Comparison of ENCODE assay signal across 8 cellular contexts in the genomic region with DNA sequence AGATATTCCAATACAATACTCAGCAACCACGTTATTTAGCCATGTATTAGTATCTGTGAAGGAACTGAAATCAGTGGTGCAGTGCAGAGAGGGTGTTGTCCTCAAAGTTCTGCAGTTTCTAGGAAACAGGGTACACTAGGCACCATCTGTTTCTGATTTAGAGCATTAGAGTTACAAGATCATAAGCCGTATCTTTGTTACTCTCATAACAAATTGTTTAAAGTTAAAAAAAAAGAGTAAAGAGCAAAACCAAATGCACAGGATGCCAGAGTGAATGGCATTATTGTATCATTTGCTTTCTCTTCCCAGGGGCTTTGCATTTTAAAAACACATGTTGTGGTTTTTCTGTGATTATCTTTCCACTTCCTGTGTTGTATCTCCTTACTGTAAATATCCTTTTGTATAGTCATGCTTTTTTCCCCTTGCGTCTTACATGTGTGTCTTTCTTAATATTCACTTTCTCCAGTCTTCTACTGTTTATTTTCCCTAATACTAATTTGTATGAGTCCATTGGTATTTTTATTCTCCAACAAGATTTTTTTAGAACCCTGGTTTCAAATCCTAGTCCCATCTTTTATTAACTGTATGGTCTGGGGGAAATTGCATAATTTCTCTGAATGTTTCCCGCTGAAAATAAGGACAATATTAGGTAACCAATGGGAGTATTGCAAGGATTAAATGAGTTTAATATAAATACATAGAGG. TPM values are rescaled to one million over a fixed set of nuclear protein-coding genes. Genes with fewer than 3 reads are reported as not detected.
A peak's percentile ranks its signal among the peaks of the same experiment; 100 is the strongest.
DNase-seq lines count a peak whose midpoint lies in the region; ATAC-seq, FAIRE-seq and TF ChIP-seq lines count a peak whose summit lies in the region.

No MANE protein-coding gene starts in this region.

- no peaks in the 10 kb centered on the region for H3K36me3 ChIP-seq in CD4-positive, CD25-positive, alpha-beta regulatory T cell (ENCODE audit: control insufficient read depth, insufficient read depth, low read length)
- H3K36me3 ChIP-seq in MM.1S (replicated peaks; ENCODE audit: insufficient read depth, low read length) (no peaks in the 10 kb centered on the region), transverse colon (no peaks in the 10 kb centered on the region), uterus (no peaks in the 10 kb centered on the region)

- peaks cover 29% of the 10 kb centered on the region for H3K27me3 Mint-ChIP-seq in CD4-positive, CD25-positive, alpha-beta regulatory T cell

- H4K20me1 ChIP-seq in MM.1S (ENCODE audit: insufficient read depth, low read length): no peaks in the 10 kb centered on the region

- intact Hi-C loops in transverse colon (cut with DNase I; ENCODE audit: low total_unique reads) (no loop called here), uterus (cut with DNase I; ENCODE audit: low total_unique reads) (no loop called here)

- WGBS in transverse colon (ENCODE audit: low coverage in 1 of 2), 2 donors: 44 to 52% methylated on average over 4 of the region's 4 CpGs

- peaks cover 0 to 3% (median 0%) of the 10 kb centered on the region in 7 donors for H3K9me3 Mint-ChIP-seq in CD4-positive, CD25-positive, alpha-beta regulatory T cell

- no peaks in the 10 kb centered on the region for H3K79me2 ChIP-seq in MM.1S (ENCODE audit: low read length)

- H3K9me3 ChIP-seq in CD4-positive, CD25-positive, alpha-beta regulatory T cell (ENCODE audit: control insufficient read depth in 2 of 2, low read length in 2 of 2): no peaks in the 10 kb centered on the region
- H3K9me3 ChIP-seq in MM.1S (replicated peaks; ENCODE audit: insufficient read depth, low read length) (no peaks in the 10 kb centered on the region), transverse colon (no peaks in the 10 kb centered on the region), uterus (no peaks in the 10 kb centered on the region)

- H2AFZ ChIP-seq in MM.1S (ENCODE audit: low read length): no peak overlapping the region

- no peak for TF ChIP-seq EP300 in transverse colon (IDR thresholded peaks at IDR 0.05; ENCODE audit: low read depth)

- TF ChIP-seq CTCF in MM.1S (IDR thresholded peaks at IDR 0.05; ENCODE audit: low read length) (no peak), transverse colon (IDR thresholded peaks at IDR 0.05) (no peak), uterus (IDR thresholded peaks at IDR 0.05) (no peak)

- H3K4me2 ChIP-seq in MM.1S (ENCODE audit: low read depth, low read length): peak overlapping the region; percentile 8; the same call in 1 of the 2 replicates

- peaks cover 6% of the 10 kb centered on the region for H3F3A ChIP-seq in MM.1S (ENCODE audit: insufficient read depth, low read length)

- H3K27ac ChIP-seq in CD4-positive, CD25-positive, alpha-beta regulatory T cell (ENCODE audit: insufficient read depth, low read length, poor library complexity, severe bottlenecking): no peak overlapping the region
- no peak overlapping the region for H3K27ac ChIP-seq in MM.1S (ENCODE audit: low read length)
- H3K27ac ChIP-seq in transverse colon: peak overlapping the region; percentile 18 to 45 (median 40)
- no peak overlapping the region for H3K27ac ChIP-seq in uterus

- peak; percentile 78 for FAIRE-seq in endometrium (lab: Jason Lieb, UNC)

- peak in 2 of 3 donors; percentile 36 to 86 for DNase-seq in CD4-positive, CD25-positive, alpha-beta regulatory T cell
- peak; percentile 50 for DNase-seq in MM.1S
- no peak for DNase-seq in transverse colon
- DNase-seq in stimulated activated CD8-positive, alpha-beta memory T cell treated with anti-CD3 and anti-CD28 coated beads, Interleukin-4, amount 100 ng/mL, for 48 hours: no peak
- no peak for DNase-seq in uterus
- no peak for DNase-seq in NCI-H1436 (lab: John Stamatoyannopoulos, UW)

- peak; percentile 75 to 77 for ATAC-seq in CD4-positive, CD25-positive, alpha-beta regulatory T cell (ENCODE audit: low read depth in 2 of 2)
- ATAC-seq in GM21390 (IDR thresholded peaks at IDR 0.05; ENCODE audit: unreplicated experiment): peak; percentile 61

- H3K27ac Mint-ChIP-seq in CD4-positive, CD25-positive, alpha-beta regulatory T cell: peak overlapping the region in 1 of 3 donors; percentile 11

- no peaks in the 10 kb centered on the region for H3K27me3 ChIP-seq in CD4-positive, CD25-positive, alpha-beta regulatory T cell (ENCODE audit: control insufficient read depth, insufficient read depth, low read length)
- H3K27me3 ChIP-seq in MM.1S (replicated peaks; ENCODE audit: insufficient read depth, low read length): peaks cover 15% of the 10 kb centered on the region; the same call in 1 of the 2 replicates
- no peaks in the 10 kb centered on the region for H3K27me3 ChIP-seq in transverse colon
- H3K27me3 ChIP-seq in uterus: no peaks in the 10 kb centered on the region

- H3K36me3 Mint-ChIP-seq in CD4-positive, CD25-positive, alpha-beta regulatory T cell: no peaks in the 10 kb centered on the region

- peaks cover 13% of the 10 kb centered on the region for H3K4me1 ChIP-seq in CD4-positive, CD25-positive, alpha-beta regulatory T cell (ENCODE audit: control insufficient read depth, insufficient read depth, low read length, poor library complexity, severe bottlenecking)
- peaks cover 10% of the 10 kb centered on the region; the same call in 1 of the 2 replicates for H3K4me1 ChIP-seq in MM.1S (ENCODE audit: low read length)
- peaks cover 0 to 8% (median under 1%) of the 10 kb centered on the region in 4 donors for H3K4me1 ChIP-seq in transverse colon
- no peaks in the 10 kb centered on the region for H3K4me1 ChIP-seq in uterus

- H3K4me1 Mint-ChIP-seq in CD4-positive, CD25-positive, alpha-beta regulatory T cell: peaks cover 7 to 31% (median 13%) of the 10 kb centered on the region in 4 donors

- peak overlapping the region in 1 of 4 donors; percentile 18 for H3K4me3 Mint-ChIP-seq in CD4-positive, CD25-positive, alpha-beta regulatory T cell

- in situ Hi-C loops in transverse colon (cut with MboI; ENCODE audit: low pct_ligation_motif_present in 1 of 4, low pct_unique_long_range_greater_than_20kb in 1 of 4, low sequenced_read_pairs in 3 of 4): no loop called here

- no peaks in the 10 kb centered on the region for H3K9me2 ChIP-seq in MM.1S (replicated peaks; ENCODE audit: insufficient read depth, low read length)

- no peak overlapping the region for H3K4me3 ChIP-seq in CD4-positive, CD25-positive, alpha-beta regulatory T cell (ENCODE audit: low read depth, low read length)
- H3K4me3 ChIP-seq in MM.1S (ENCODE audit: low read length) (no peak overlapping the region), transverse colon (no peak overlapping the region), uterus (no peak overlapping the region)

- no peak overlapping the region for H3K9ac ChIP-seq in MM.1S (ENCODE audit: low read length)

- TF ChIP-seq POLR2A in transverse colon (IDR thresholded peaks at IDR 0.05): no peak
- TF ChIP-seq POLR2A in uterus (IDR thresholded peaks at IDR 0.05): no peak

RNA-seq across cellular contexts. Expression of a gene that starts 15.2 kb away (rescaled TPM):
- total RNA-seq in CD4-positive, CD25-positive, alpha-beta regulatory T cell: 43.0 TPM
- 10 to 100 TPM; 23.5 to 40.2 (median 24.8) TPM for polyA plus RNA-seq in CD4-positive, CD25-positive, alpha-beta regulatory T cell
- total RNA-seq in transverse colon: 10 to 100 TPM in 3 of 4 donors, 1 to 10 TPM in 1; 5.6 to 44.6 (median 22.1) TPM
- total RNA-seq in uterus: 10 to 100 TPM; 11.8 to 90.8 (median 40.4) TPM

Comparison
In these comparisons a context has a peak if more than half of its experiments do, and no peak if none do; other contexts are left out.
1. DNase-seq: peak in CD4-positive, CD25-positive, alpha-beta regulatory T cell (2 of 3) and MM.1S (single experiment); none in transverse colon (single experiment), stimulated activated CD8-positive, alpha-beta memory T cell treated with anti-CD3 and anti-CD28 coated beads, Interleukin-4, amount 100 ng/mL, for 48 hours (single experiment), uterus (0 of 2) and NCI-H1436 (single experiment).
2. H3K27ac ChIP-seq: peak in transverse colon (4 of 4); none in CD4-positive, CD25-positive, alpha-beta regulatory T cell (single experiment), MM.1S (single experiment) and uterus (0 of 2).